In the genomic region with DNA sequence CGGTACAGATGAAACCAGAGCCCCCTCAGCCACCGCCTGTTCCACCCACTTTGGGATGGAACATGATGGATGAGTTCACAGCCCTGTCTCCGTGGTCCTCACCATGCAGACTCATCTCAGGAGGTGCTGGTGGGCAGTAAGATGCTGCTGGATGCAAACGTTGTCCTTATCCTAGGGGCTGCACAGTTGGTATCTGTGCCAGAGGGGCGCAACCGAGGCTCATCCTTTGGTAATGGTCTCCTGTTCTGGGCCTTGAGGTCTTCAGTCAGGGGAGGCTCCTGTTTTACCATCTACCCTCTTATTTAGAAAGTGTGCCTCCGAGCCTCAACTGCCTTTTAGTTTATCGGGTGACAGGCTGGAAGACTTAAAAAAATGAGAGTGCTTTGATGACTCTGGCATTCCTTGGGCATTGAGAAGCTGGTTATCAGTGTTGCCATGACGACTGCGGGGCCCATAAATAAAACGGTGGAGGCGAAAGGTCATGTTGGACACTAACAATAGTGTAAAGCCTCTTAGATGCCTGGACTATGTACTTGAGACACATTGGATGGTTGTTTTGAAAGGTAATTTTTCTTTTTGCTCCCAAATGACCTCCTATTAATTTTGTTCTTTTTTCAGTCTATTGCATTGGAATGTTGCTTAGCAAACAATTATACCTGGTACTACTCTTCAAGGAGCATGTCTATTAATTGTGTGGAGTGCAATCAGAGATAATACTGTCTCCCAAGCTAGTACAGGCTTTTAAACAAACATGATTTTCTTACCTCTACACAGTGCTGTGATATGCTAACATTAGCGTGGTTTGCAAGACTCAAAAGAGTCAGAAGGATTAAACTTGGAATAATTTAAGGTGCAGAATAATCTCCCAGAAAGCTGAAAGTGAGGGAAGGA, we compare ENCODE assay signal across 1 cellular context.
A peak's percentile ranks its signal among the peaks of the same experiment; 100 is the strongest.
TF ChIP-seq lines count a peak whose summit lies in the region.

No MANE protein-coding gene starts in this region.

TF ChIP-seq in HepG2, 621 proteins besides CTCF, POLR2A, EP300 and RAD21 (continued from another document and continues in another):
- TF ChIP-seq, protein P1, sequence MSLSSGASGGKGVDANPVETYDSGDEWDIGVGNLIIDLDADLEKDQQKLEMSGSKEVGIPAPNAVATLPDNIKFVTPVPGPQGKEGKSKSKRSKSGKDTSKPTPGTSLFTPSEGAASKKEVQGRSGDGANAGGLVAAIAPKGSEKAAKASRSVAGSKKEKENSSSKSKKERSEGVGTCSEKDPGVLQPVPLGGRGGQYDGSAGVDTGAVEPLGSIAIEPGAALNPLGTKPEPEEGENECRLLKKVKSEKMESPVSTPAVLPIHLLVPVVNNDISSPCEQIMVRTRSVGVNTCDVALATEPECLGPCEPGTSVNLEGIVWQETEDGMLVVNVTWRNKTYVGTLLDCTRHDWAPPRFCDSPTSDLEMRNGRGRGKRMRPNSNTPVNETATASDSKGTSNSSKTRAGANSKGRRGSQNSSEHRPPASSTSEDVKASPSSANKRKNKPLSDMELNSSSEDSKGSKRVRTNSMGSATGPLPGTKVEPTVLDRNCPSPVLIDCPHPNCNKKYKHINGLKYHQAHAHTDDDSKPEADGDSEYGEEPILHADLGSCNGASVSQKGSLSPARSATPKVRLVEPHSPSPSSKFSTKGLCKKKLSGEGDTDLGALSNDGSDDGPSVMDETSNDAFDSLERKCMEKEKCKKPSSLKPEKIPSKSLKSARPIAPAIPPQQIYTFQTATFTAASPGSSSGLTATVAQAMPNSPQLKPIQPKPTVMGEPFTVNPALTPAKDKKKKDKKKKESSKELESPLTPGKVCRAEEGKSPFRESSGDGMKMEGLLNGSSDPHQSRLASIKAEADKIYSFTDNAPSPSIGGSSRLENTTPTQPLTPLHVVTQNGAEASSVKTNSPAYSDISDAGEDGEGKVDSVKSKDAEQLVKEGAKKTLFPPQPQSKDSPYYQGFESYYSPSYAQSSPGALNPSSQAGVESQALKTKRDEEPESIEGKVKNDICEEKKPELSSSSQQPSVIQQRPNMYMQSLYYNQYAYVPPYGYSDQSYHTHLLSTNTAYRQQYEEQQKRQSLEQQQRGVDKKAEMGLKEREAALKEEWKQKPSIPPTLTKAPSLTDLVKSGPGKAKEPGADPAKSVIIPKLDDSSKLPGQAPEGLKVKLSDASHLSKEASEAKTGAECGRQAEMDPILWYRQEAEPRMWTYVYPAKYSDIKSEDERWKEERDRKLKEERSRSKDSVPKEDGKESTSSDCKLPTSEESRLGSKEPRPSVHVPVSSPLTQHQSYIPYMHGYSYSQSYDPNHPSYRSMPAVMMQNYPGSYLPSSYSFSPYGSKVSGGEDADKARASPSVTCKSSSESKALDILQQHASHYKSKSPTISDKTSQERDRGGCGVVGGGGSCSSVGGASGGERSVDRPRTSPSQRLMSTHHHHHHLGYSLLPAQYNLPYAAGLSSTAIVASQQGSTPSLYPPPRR (CRISPR knock-in tag; IDR thresholded peaks at IDR 0.05; ENCODE audit: borderline replicate concordance): peak; percentile 44; the same call in 1 of the 2 replicates
- TF ChIP-seq CHD4 (IDR thresholded peaks at IDR 0.05; ENCODE audit: borderline replicate concordance, low read length): peak; percentile 57
- no peak for TF ChIP-seq ZSCAN22 (CRISPR knock-in tag; IDR thresholded peaks at IDR 0.05)
- no peak for TF ChIP-seq NFATC3 (CRISPR knock-in tag; IDR thresholded peaks at IDR 0.05)
- TF ChIP-seq RBM39 (IDR thresholded peaks at IDR 0.05; ENCODE audit: low read depth, low read length, poor library complexity, severe bottlenecking): no peak
- TF ChIP-seq SIX1 (CRISPR knock-in tag; IDR thresholded peaks at IDR 0.05; ENCODE audit: borderline replicate concordance): no peak
- TF ChIP-seq, protein P2, sequence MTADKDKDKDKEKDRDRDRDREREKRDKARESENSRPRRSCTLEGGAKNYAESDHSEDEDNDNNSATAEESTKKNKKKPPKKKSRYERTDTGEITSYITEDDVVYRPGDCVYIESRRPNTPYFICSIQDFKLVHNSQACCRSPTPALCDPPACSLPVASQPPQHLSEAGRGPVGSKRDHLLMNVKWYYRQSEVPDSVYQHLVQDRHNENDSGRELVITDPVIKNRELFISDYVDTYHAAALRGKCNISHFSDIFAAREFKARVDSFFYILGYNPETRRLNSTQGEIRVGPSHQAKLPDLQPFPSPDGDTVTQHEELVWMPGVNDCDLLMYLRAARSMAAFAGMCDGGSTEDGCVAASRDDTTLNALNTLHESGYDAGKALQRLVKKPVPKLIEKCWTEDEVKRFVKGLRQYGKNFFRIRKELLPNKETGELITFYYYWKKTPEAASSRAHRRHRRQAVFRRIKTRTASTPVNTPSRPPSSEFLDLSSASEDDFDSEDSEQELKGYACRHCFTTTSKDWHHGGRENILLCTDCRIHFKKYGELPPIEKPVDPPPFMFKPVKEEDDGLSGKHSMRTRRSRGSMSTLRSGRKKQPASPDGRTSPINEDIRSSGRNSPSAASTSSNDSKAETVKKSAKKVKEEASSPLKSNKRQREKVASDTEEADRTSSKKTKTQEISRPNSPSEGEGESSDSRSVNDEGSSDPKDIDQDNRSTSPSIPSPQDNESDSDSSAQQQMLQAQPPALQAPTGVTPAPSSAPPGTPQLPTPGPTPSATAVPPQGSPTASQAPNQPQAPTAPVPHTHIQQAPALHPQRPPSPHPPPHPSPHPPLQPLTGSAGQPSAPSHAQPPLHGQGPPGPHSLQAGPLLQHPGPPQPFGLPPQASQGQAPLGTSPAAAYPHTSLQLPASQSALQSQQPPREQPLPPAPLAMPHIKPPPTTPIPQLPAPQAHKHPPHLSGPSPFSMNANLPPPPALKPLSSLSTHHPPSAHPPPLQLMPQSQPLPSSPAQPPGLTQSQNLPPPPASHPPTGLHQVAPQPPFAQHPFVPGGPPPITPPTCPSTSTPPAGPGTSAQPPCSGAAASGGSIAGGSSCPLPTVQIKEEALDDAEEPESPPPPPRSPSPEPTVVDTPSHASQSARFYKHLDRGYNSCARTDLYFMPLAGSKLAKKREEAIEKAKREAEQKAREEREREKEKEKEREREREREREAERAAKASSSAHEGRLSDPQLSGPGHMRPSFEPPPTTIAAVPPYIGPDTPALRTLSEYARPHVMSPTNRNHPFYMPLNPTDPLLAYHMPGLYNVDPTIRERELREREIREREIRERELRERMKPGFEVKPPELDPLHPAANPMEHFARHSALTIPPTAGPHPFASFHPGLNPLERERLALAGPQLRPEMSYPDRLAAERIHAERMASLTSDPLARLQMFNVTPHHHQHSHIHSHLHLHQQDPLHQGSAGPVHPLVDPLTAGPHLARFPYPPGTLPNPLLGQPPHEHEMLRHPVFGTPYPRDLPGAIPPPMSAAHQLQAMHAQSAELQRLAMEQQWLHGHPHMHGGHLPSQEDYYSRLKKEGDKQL (CRISPR knock-in tag; IDR thresholded peaks at IDR 0.05; ENCODE audit: low read depth): no peak
- 0 out of 2 replicates have a peak, but pooled peaks have one; percentile 29 for TF ChIP-seq HDAC1 (CRISPR knock-in tag; IDR thresholded peaks at IDR 0.05)
- peak; percentile 34; the same call in 1 of the 2 replicates for TF ChIP-seq SALL1 (CRISPR knock-in tag; IDR thresholded peaks at IDR 0.05)
- peak; percentile 68; the same call in 1 of the 2 replicates for TF ChIP-seq ISL2 (CRISPR knock-in tag; IDR thresholded peaks at IDR 0.05)
- TF ChIP-seq ZNF331 (CRISPR knock-in tag; IDR thresholded peaks at IDR 0.05): 0 out of 2 replicates have a peak, but pooled peaks have one; percentile 32
- TF ChIP-seq, protein P3, sequence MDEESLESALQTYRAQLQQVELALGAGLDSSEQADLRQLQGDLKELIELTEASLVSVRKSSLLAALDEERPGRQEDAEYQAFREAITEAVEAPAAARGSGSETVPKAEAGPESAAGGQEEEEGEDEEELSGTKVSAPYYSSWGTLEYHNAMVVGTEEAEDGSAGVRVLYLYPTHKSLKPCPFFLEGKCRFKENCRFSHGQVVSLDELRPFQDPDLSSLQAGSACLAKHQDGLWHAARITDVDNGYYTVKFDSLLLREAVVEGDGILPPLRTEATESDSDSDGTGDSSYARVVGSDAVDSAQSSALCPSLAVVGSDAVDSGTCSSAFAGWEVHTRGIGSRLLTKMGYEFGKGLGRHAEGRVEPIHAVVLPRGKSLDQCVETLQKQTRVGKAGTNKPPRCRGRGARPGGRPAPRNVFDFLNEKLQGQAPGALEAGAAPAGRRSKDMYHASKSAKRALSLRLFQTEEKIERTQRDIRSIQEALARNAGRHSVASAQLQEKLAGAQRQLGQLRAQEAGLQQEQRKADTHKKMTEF (CRISPR knock-in tag; IDR thresholded peaks at IDR 0.05): peak; percentile 20; the same call in 1 of the 2 replicates
- TF ChIP-seq TBX3 (IDR thresholded peaks at IDR 0.05; ENCODE audit: borderline replicate concordance): peak; percentile 23; the same call in 1 of the 2 replicates
- no peak for TF ChIP-seq ZNF138 (CRISPR knock-in tag; IDR thresholded peaks at IDR 0.05; ENCODE audit: low read depth)
- TF ChIP-seq ZMYM4 (CRISPR knock-in tag; IDR thresholded peaks at IDR 0.05): peak; percentile 28; the same call in 1 of the 2 replicates
- peak; percentile 64 for TF ChIP-seq FOXA3 (CRISPR knock-in tag; IDR thresholded peaks at IDR 0.05)
- peak; percentile 63; the same call in 1 of the 2 replicates for TF ChIP-seq ARID2 (CRISPR knock-in tag; IDR thresholded peaks at IDR 0.05; ENCODE audit: borderline replicate concordance)
- TF ChIP-seq NR2F2 (IDR thresholded peaks at IDR 0.05; ENCODE audit: borderline replicate concordance, low read depth): peak; percentile 79
- TF ChIP-seq NR2F6 (IDR thresholded peaks at IDR 0.05): peak; percentile 81
- peak; percentile 85 for TF ChIP-seq NR2F6 (CRISPR knock-in tag; IDR thresholded peaks at IDR 0.05)
- TF ChIP-seq, protein P4, sequence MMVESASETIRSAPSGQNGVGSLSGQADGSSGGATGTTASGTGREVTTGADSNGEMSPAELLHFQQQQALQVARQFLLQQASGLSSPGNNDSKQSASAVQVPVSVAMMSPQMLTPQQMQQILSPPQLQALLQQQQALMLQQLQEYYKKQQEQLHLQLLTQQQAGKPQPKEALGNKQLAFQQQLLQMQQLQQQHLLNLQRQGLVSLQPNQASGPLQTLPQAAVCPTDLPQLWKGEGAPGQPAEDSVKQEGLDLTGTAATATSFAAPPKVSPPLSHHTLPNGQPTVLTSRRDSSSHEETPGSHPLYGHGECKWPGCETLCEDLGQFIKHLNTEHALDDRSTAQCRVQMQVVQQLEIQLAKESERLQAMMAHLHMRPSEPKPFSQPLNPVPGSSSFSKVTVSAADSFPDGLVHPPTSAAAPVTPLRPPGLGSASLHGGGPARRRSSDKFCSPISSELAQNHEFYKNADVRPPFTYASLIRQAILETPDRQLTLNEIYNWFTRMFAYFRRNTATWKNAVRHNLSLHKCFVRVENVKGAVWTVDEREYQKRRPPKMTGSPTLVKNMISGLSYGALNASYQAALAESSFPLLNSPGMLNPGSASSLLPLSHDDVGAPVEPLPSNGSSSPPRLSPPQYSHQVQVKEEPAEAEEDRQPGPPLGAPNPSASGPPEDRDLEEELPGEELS (CRISPR knock-in tag; IDR thresholded peaks at IDR 0.05): peak; percentile 75
- TF ChIP-seq GATAD2A (CRISPR knock-in tag; IDR thresholded peaks at IDR 0.05): peak; percentile 74; the same call in 1 of the 2 replicates
- TF ChIP-seq RARA (CRISPR knock-in tag; IDR thresholded peaks at IDR 0.05): peak; percentile 74
- no peak for TF ChIP-seq ZNF670 (CRISPR knock-in tag; IDR thresholded peaks at IDR 0.05; ENCODE audit: borderline replicate concordance)
- TF ChIP-seq RFX1 (IDR thresholded peaks at IDR 0.05): peak; percentile 94
- 0 out of 2 replicates have a peak, but pooled peaks have one; percentile 33 for TF ChIP-seq HMG20B (CRISPR knock-in tag; conservative IDR thresholded peaks at IDR 0.05)
- TF ChIP-seq, protein P5, sequence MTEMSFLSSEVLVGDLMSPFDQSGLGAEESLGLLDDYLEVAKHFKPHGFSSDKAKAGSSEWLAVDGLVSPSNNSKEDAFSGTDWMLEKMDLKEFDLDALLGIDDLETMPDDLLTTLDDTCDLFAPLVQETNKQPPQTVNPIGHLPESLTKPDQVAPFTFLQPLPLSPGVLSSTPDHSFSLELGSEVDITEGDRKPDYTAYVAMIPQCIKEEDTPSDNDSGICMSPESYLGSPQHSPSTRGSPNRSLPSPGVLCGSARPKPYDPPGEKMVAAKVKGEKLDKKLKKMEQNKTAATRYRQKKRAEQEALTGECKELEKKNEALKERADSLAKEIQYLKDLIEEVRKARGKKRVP (CRISPR knock-in tag; IDR thresholded peaks at IDR 0.05): no peak
- peak; percentile 84 for TF ChIP-seq TEAD3 (CRISPR knock-in tag; optimal IDR thresholded peaks at IDR 0.05; ENCODE audit: borderline replicate concordance)
- peak; percentile 13 for TF ChIP-seq SKI (IDR thresholded peaks at IDR 0.05; ENCODE audit: partially characterized antibody)
- TF ChIP-seq, protein P6, sequence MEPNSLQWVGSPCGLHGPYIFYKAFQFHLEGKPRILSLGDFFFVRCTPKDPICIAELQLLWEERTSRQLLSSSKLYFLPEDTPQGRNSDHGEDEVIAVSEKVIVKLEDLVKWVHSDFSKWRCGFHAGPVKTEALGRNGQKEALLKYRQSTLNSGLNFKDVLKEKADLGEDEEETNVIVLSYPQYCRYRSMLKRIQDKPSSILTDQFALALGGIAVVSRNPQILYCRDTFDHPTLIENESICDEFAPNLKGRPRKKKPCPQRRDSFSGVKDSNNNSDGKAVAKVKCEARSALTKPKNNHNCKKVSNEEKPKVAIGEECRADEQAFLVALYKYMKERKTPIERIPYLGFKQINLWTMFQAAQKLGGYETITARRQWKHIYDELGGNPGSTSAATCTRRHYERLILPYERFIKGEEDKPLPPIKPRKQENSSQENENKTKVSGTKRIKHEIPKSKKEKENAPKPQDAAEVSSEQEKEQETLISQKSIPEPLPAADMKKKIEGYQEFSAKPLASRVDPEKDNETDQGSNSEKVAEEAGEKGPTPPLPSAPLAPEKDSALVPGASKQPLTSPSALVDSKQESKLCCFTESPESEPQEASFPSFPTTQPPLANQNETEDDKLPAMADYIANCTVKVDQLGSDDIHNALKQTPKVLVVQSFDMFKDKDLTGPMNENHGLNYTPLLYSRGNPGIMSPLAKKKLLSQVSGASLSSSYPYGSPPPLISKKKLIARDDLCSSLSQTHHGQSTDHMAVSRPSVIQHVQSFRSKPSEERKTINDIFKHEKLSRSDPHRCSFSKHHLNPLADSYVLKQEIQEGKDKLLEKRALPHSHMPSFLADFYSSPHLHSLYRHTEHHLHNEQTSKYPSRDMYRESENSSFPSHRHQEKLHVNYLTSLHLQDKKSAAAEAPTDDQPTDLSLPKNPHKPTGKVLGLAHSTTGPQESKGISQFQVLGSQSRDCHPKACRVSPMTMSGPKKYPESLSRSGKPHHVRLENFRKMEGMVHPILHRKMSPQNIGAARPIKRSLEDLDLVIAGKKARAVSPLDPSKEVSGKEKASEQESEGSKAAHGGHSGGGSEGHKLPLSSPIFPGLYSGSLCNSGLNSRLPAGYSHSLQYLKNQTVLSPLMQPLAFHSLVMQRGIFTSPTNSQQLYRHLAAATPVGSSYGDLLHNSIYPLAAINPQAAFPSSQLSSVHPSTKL (CRISPR knock-in tag; IDR thresholded peaks at IDR 0.05): peak; percentile 75
- peak; percentile 85 for TF ChIP-seq HNF4G (IDR thresholded peaks at IDR 0.05; ENCODE audit: borderline replicate concordance, low read depth, low read length)
- TF ChIP-seq HNF4G (CRISPR knock-in tag; IDR thresholded peaks at IDR 0.05; ENCODE audit: borderline replicate concordance, low read depth): peak; percentile 42; the same call in 1 of the 2 replicates
- TF ChIP-seq SMYD3 (CRISPR knock-in tag; IDR thresholded peaks at IDR 0.05): 0 out of 2 replicates have a peak, but pooled peaks have one; percentile 30
- peak; percentile 80; the same call in 2 of the 3 replicates for TF ChIP-seq MXI1 (IDR thresholded peaks at IDR 0.05; ENCODE audit: borderline replicate concordance, low read depth, low read length)
